9 cellular contexts compared by ENCODE assay signal in genomic region chr10:104351919-104352318, GRCh38. TPM values are rescaled to one million over a fixed set of nuclear protein-coding genes. Genes with fewer than 3 reads are reported as not detected.
DNase-seq lines count a peak whose midpoint lies in the region; ATAC-seq and TF ChIP-seq lines count a peak whose summit lies in the region.
"Had no signal": no experiment of that assay in that cellular context is flagged by ENCODE, and none has a peak within 500 bp of the region (broad histone marks: within the 10 kb centered on the region; RNA-seq: fewer than 3 reads in every experiment).

No MANE protein-coding gene starts in this region.

- no peaks in the 10 kb centered on the region for H3K79me2 ChIP-seq in DND-41 (ENCODE audit: insufficient read depth, low read length)

- no peak for DNase-seq in DND-41
- peak; percentile 16 for DNase-seq in NAMALWA (ENCODE audit: low spot score)
- DNase-seq in immature natural killer cell = no peak
- DNase-seq in GM13976 (ENCODE audit: low spot score) = no peak
- DNase-seq in OCI-M2 (lab: John Stamatoyannopoulos, UW; ENCODE audit: unreplicated experiment) = no peak
- no peak for DNase-seq in heart left ventricle
- no peak for DNase-seq in islet precursor cell
- DNase-seq: psoas muscle had no signal

- no peaks in the 10 kb centered on the region for H3K9me3 ChIP-seq in DND-41 (ENCODE audit: insufficient read depth, low read length, severe bottlenecking)
- H3K9me3 ChIP-seq in heart left ventricle = no peaks in the 10 kb centered on the region
- H3K9me3 ChIP-seq: psoas muscle had no signal

- no peak overlapping the region for H3K4me3 ChIP-seq in DND-41 (ENCODE audit: low read depth in 1 of 2, low read length in 2 of 2)
- H3K4me3 ChIP-seq in heart left ventricle = peak overlapping the region in 1 of 12 donors; percentile 25
- H3K4me3 ChIP-seq: psoas muscle had no signal

- H3K36me3 Mint-ChIP-seq in immature natural killer cell = no peaks in the 10 kb centered on the region

- intact Hi-C loops in heart left ventricle (cut with DNase I) = loop anchor here in 7 of 10 donors (2.0 to 10.0 kb wide), 6 partner anchors 47 to 307 kb away; partner anchors contain the start of gene SFR1 (in 1 of the 7)

- TF ChIP-seq POLR2A in heart left ventricle (IDR thresholded peaks at IDR 0.05) = no peak

- H3K9ac ChIP-seq in DND-41 (ENCODE audit: low read depth, low read length) = no peak overlapping the region

- no peaks in the 10 kb centered on the region for H3K36me3 ChIP-seq in DND-41 (ENCODE audit: insufficient read depth, low read length)
- no peaks in the 10 kb centered on the region for H3K36me3 ChIP-seq in heart left ventricle

- TF ChIP-seq CTCF in DND-41 (IDR thresholded peaks at IDR 0.05; ENCODE audit: borderline replicate concordance, extremely low read depth, low read length, poor library complexity, severe bottlenecking) (no peak), GM13976 (IDR thresholded peaks at IDR 0.05; ENCODE audit: borderline replicate concordance, control extremely low read depth, extremely low read depth, insufficient read depth, missing control alignments) (no peak), heart left ventricle (IDR thresholded peaks at IDR 0.05) (no peak)

- no peak for ATAC-seq in DND-41 (ENCODE audit: insufficient read depth, low read depth)
- peak; percentile 18 for ATAC-seq in GM21381 (IDR thresholded peaks at IDR 0.05; ENCODE audit: unreplicated experiment)
- no peak for ATAC-seq in heart left ventricle
- ATAC-seq: psoas muscle had no signal

- no peaks in the 10 kb centered on the region for H3K9me3 Mint-ChIP-seq in immature natural killer cell

- H3K27me3 ChIP-seq in DND-41 (ENCODE audit: insufficient read depth, low read length, poor library complexity) = peaks cover 38% of the 10 kb centered on the region
- no peaks in the 10 kb centered on the region for H3K27me3 ChIP-seq in heart left ventricle

- no peak overlapping the region for H2AFZ ChIP-seq in DND-41 (ENCODE audit: low read depth, low read length)

- H3K4me2 ChIP-seq in DND-41 (ENCODE audit: insufficient read depth, low read length) = peak overlapping the region; percentile 34; the same call in 1 of the 2 replicates

- H3K27ac ChIP-seq in DND-41 (ENCODE audit: low read length) = no peak overlapping the region
- H3K27ac ChIP-seq in heart left ventricle = peak overlapping the region in 1 of 12 donors; percentile 91
- H3K27ac ChIP-seq: psoas muscle had no signal

- peak overlapping the region in 5 of 6 donors; percentile 47 to 77 (median 74) for H3K27ac Mint-ChIP-seq in immature natural killer cell

- peak overlapping the region in 3 of 5 donors; percentile 22 to 56 (median 51) for H3K4me3 Mint-ChIP-seq in immature natural killer cell

- WGBS in heart left ventricle, 4 donors = 77 to 89% (median 88%) methylated on average over 1 of the region's 1 CpG

- in situ Hi-C loops in GM13976 (cut with MboI; ENCODE audit: low sequenced_read_pairs, unreplicated experiment) = no loop called here

- peaks cover 5 to 20% of the 10 kb centered on the region in 2 donors for H3K4me1 Mint-ChIP-seq in immature natural killer cell

- H3K4me1 ChIP-seq in DND-41 (ENCODE audit: insufficient read depth, low read length) (peaks cover 27% of the 10 kb centered on the region), heart left ventricle (peaks cover 0 to 62% (median 15%) of the 10 kb centered on the region in 12 donors)

- peaks cover 0 to 7% (median 5%) of the 10 kb centered on the region in 3 donors for H3K27me3 Mint-ChIP-seq in immature natural killer cell (ENCODE audit: low read depth in 3 of 3)

- no peaks in the 10 kb centered on the region for H4K20me1 ChIP-seq in DND-41 (ENCODE audit: insufficient read depth, low read length)

RNA-seq across cellular contexts. Expression of gene CFAP58, which starts 1.7 kb away (rescaled TPM):
- polyA plus RNA-seq in immature natural killer cell (not detected), heart left ventricle (1 to 10 TPM in 1 of 2 donors, under 1 TPM in 1; 0.62 to 2.2 TPM)
- total RNA-seq in heart left ventricle = 1 to 10 TPM; 1.2 to 4.9 (median 3.2) TPM

RNA-seq across cellular contexts. Expression of gene ITPRIP, which starts 13.7 kb away (rescaled TPM):
- polyA plus RNA-seq in immature natural killer cell = 10 to 100 TPM; 37.0 to 67.8 (median 53.3) TPM
- 10 to 100 TPM; 18.4 to 90.2 (median 27.7) TPM for total RNA-seq in heart left ventricle
- polyA plus RNA-seq in heart left ventricle = 10 to 100 TPM; 19.3 to 70.0 TPM
